7 cellular contexts compared by ENCODE assay signal in genomic region chr12:108129017-108129812, GRCh38. TPM values are rescaled to one million over a fixed set of nuclear protein-coding genes. Genes with fewer than 3 reads are reported as not detected.
DNase-seq lines count a peak whose midpoint lies in the region; ATAC-seq, FAIRE-seq and TF ChIP-seq lines count a peak whose summit lies in the region.

Gene WSCD2 (plus strand): TSS chr12:108129288. CDS start chr12:108195833, 66,545 bp downstream.

- peak; percentile 91 for ATAC-seq in K562
- no peak for ATAC-seq in HG02852 (IDR thresholded peaks at IDR 0.05; ENCODE audit: unreplicated experiment)

- no peak for FAIRE-seq in K562 (lab: Jason Lieb, UNC)

- 3% methylated on average over 60 of the region's 74 CpGs for WGBS in K562 (ENCODE audit: insufficient coverage, low coverage, missing lambda C conversion rate)
- WGBS in sigmoid colon, 2 donors: 4% methylated on average over 74 of the region's 74 CpGs

- BruUV-seq in K562 (replicated peaks; lab: Mats Ljungman, UMichigan): no TSS peak

- peak; percentile 57 to 69 for TF ChIP-seq RAD21 in K562 (CRISPR knock-in tag; conservative IDR thresholded peaks at IDR 0.05 in 1 of 2, IDR thresholded peaks at IDR 0.05 in 1 of 2)

- H3K27me3 ChIP-seq in GM06990 (replicated peaks; ENCODE audit: control insufficient read depth, insufficient read depth, low read length): peaks cover 4% of the 10 kb centered on the region
- H3K27me3 ChIP-seq in K562 (ENCODE audit: control insufficient read depth in 2 of 2, insufficient read depth in 2 of 2, low read length in 2 of 2): no peaks in the 10 kb centered on the region; a peak in 1 of 5 replicates
- peaks cover 0 to 13% (median 0%) of the 10 kb centered on the region in 3 donors for H3K27me3 ChIP-seq in sigmoid colon

- H3K36me3 ChIP-seq in GM06990 (ENCODE audit: control insufficient read depth, insufficient read depth, low read length) (no peaks in the 10 kb centered on the region), K562 (ENCODE audit: control insufficient read depth, insufficient read depth, low read length) (no peaks in the 10 kb centered on the region), sigmoid colon (no peaks in the 10 kb centered on the region)

- H2AFZ ChIP-seq in K562 (ENCODE audit: low read depth, low read length): peak within 1 kb of the TSS; percentile 72

- peak within 1 kb of the TSS; percentile 70 for H3K4me2 ChIP-seq in K562 (ENCODE audit: insufficient read depth, low read length)

- H3K9me1 ChIP-seq in K562 (ENCODE audit: control insufficient read depth, insufficient read depth, low read length): no peaks in the 10 kb centered on the region

- no peaks in the 10 kb centered on the region for H3K9me3 ChIP-seq in K562 (replicated peaks; ENCODE audit: control insufficient read depth, insufficient read depth, low read depth, low read length)
- peaks cover 3% of the 10 kb centered on the region for H3K9me3 ChIP-seq in iPS-18c (ENCODE audit: control insufficient read depth, insufficient read depth, low read length)
- H3K9me3 ChIP-seq in sigmoid colon: no peaks in the 10 kb centered on the region

- TF ChIP-seq POLR2A in K562 (conservative IDR thresholded peaks at IDR 0.05) (peak; percentile 32; the same call in 1 of the 2 replicates), sigmoid colon (IDR thresholded peaks at IDR 0.05) (no peak)

- H4K20me1 ChIP-seq in K562 (replicated peaks; ENCODE audit: control insufficient read depth, insufficient read depth, low read length): no peaks in the 10 kb centered on the region

- CTCF ChIA-PET in K562 (lab: Yijun Ruan, JAX; ENCODE audit: low intra/inter-chr PET ratio): interaction anchor here (0.7 to 1.3 kb wide), 2 partner anchors 65 to 783 kb away, joined by 3 to 5 read pairs; no protein-coding TSS in a partner anchor

- in situ Hi-C loops in K562 (cut with MboI): no loop called here

- intact Hi-C loops in K562 (cut with micrococcal nuclease) (loop anchor here (1.0 to 10.0 kb wide), 2 partner anchors 12 to 726 kb away; partner anchors contain the start of gene SSH1), sigmoid colon (cut with DNase I) (loop anchor here (2.0 to 10.0 kb wide), 3 partner anchors 62 to 676 kb away; no protein-coding TSS in a partner anchor)

- TF ChIP-seq CTCF in GM06990 (IDR thresholded peaks at IDR 0.05; ENCODE audit: insufficient read depth, low read length, poor library complexity, severe bottlenecking) (no peak), K562 (IDR thresholded peaks at IDR 0.05 in 2 of 3, conservative IDR thresholded peaks at IDR 0.05 in 1 of 3; ENCODE audit: insufficient read depth in 2 of 3, low read depth in 1 of 3, low read length in 3 of 3) (peak; percentile 56 to 95 (median 84); a peak in 5 of 6 replicates), sigmoid colon (IDR thresholded peaks at IDR 0.05) (peak in 2 of 4 experiments; percentile 23 to 26)

- peak within 1 kb of the TSS; percentile 56 to 93; a peak in 3 of 4 replicates for H3K9ac ChIP-seq in K562 (ENCODE audit: insufficient read depth in 1 of 2, low read depth in 2 of 2, low read length in 2 of 2)

- H3K4me1 ChIP-seq in K562 (replicated peaks in 1 of 2; ENCODE audit: control insufficient read depth in 2 of 2, insufficient read depth in 2 of 2, low read length in 2 of 2) (peaks cover 28 to 32% of the 10 kb centered on the region in 2 experiments), sigmoid colon (peaks cover 0 to 47% (median 29%) of the 10 kb centered on the region in 4 donors)

- DNase-seq in GM06990 (ENCODE audit: extremely low read depth, insufficient read length) (peak; percentile 34), NCI-H2227 (lab: John Stamatoyannopoulos, UW; ENCODE audit: unreplicated experiment) (peak; percentile 93), K562 (ENCODE audit: extremely low read depth in 1 of 4, low spot score in 3 of 4) (peak; percentile 52 to 80 (median 56)), sigmoid colon (peak; percentile 77), LoVo (ENCODE audit: low spot score) (no peak)

- POLR2A ChIA-PET in K562 (lab: Yijun Ruan, JAX): interaction anchor here (0.6 to 1.6 kb wide), 10 partner anchors 8 to 754 kb away, joined by 3 to 4 read pairs (median 3); no protein-coding TSS in a partner anchor

- TF ChIP-seq EP300 in K562 (IDR thresholded peaks at IDR 0.05; ENCODE audit: low read length) (no peak), sigmoid colon (IDR thresholded peaks at IDR 0.05) (no peak)

- no peak within 1 kb of the TSS for H3K4me3 ChIP-seq in GM06990 (replicated peaks; ENCODE audit: low read depth, low read length)
- H3K4me3 ChIP-seq in K562: peak within 1 kb of the TSS; percentile 56
- peak within 1 kb of the TSS; percentile 68 for H3K4me3 ChIP-seq in iPS-18c (ENCODE audit: insufficient read depth, low read depth, low read length)
- H3K4me3 ChIP-seq in sigmoid colon: peak within 1 kb of the TSS; percentile 32 to 68 (median 53)

- H3K27ac ChIP-seq in K562 (ENCODE audit: extremely low read depth, low read depth, low read length) (peak within 1 kb of the TSS; percentile 58; the same call in 2 of the 3 replicates), sigmoid colon (peak within 1 kb of the TSS; percentile 71 to 92 (median 82))

- H3K79me2 ChIP-seq in K562 (ENCODE audit: control insufficient read depth, insufficient read depth, low read length): peaks cover 4% of the 10 kb centered on the region; the same call in 1 of the 3 replicates

TF ChIP-seq in K562, 482 proteins besides CTCF, POLR2A, EP300 and RAD21 (continues in another document):
- no peak for TF ChIP-seq KLF10 (CRISPR knock-in tag; IDR thresholded peaks at IDR 0.05)
- TF ChIP-seq MLLT1 (IDR thresholded peaks at IDR 0.05): peak; percentile 16 to 40; a peak in 2 of 4 replicates
- TF ChIP-seq RCOR1 (IDR thresholded peaks at IDR 0.05; ENCODE audit: borderline replicate concordance in 1 of 2, low read depth in 2 of 2, low read length in 2 of 2): peak; percentile 55 to 87; a peak in 3 of 4 replicates
- peak; percentile 76 for TF ChIP-seq GATAD2B (IDR thresholded peaks at IDR 0.05; ENCODE audit: borderline replicate concordance)
- 0 out of 2 replicates have a peak, but pooled peaks have one; percentile 38 for TF ChIP-seq KLF16 (IDR thresholded peaks at IDR 0.05)
- TF ChIP-seq ZBTB11 (CRISPR knock-in tag; IDR thresholded peaks at IDR 0.05): no peak; a peak in 1 of 6 replicates
- peak; percentile 76; the same call in 1 of the 2 replicates for TF ChIP-seq SPI1 (IDR thresholded peaks at IDR 0.05; ENCODE audit: borderline replicate concordance, low read depth, low read length)
- TF ChIP-seq GTF2E2 (tag; IDR thresholded peaks at IDR 0.05): peak; percentile 75; the same call in 1 of the 2 replicates

RNA-seq across cellular contexts. Expression of gene WSCD2, which starts in this region (rescaled TPM):
- 0.65 and 4.6 TPM in 2 replicates for total RNA-seq in K562 (2011; cell fraction: chromatin; rRNA removed; ENCODE audit: low replicate concordance)
- 0.33 and 1.8 TPM in 2 replicates for total RNA-seq in K562 (2011; cell fraction: nucleolus; rRNA removed)
- total RNA-seq in K562 (2011; cell fraction: nucleoplasm; rRNA removed): 2.8 and 3.4 TPM in 2 replicates
- total RNA-seq in K562 (2014; rRNA removed) (4.0 and 4.9 TPM in 2 replicates), K562 (2014; rRNA removed; fragmentation: Illumina TruSeq; extraction: Trizol) (3.0 TPM in 2 replicates), K562 (2015; rRNA removed; fragmentation: Illumina TruSeq; extraction: Trizol) (13.9 and 14.1 TPM in 2 replicates), K562 (2021) (4.0 and 5.0 TPM in 2 replicates), sigmoid colon (10 to 100 TPM in 1 of 4 donors, 1 to 10 TPM in 3; 1.6 to 10.5 (median 3.8) TPM)
- polyA plus RNA-seq in K562 (2011; rRNA removed) (0.88 and 0.91 TPM in 2 replicates), K562 (2014; fragmentation: Illumina TruSeq; extraction: Trizol) (2.8 and 5.2 TPM in 2 replicates), K562 (2014; fragmentation: Nextera tagmentation; extraction: Ambion mirVana) (under 1 TPM; 0.72 to 0.89 TPM), K562 (2014; rRNA removed) (4.1 and 6.0 TPM in 2 replicates), sigmoid colon (under 1 TPM in 1 of 3 donors, not detected in 2; 0.32 TPM)
- 0.15 and 0.38 TPM in 2 replicates for polyA plus RNA-seq in K562 (2011; cell fraction: cytosol; rRNA removed)
- polyA plus RNA-seq in K562 (2011; cell fraction: nucleus; rRNA removed): 0.50 and 1.4 TPM in 2 replicates
- polyA plus RNA-seq in K562 (2012): 9.3 and 12.5 TPM in 2 replicates
- 0.11 and 0.57 TPM in 2 replicates for polyA minus RNA-seq in K562 (2011; rRNA and poly(A)+ RNA removed)
- 1.2 TPM in 1 of 2 replicates, not detected in the other for polyA minus RNA-seq in K562 (2011; cell fraction: cytosol; rRNA and poly(A)+ RNA removed)
- 0.67 and 3.7 TPM in 2 replicates for polyA minus RNA-seq in K562 (2011; cell fraction: nucleus; rRNA and poly(A)+ RNA removed)
